Comparison of ENCODE assay signal across 19 cellular contexts in the genomic region with DNA sequence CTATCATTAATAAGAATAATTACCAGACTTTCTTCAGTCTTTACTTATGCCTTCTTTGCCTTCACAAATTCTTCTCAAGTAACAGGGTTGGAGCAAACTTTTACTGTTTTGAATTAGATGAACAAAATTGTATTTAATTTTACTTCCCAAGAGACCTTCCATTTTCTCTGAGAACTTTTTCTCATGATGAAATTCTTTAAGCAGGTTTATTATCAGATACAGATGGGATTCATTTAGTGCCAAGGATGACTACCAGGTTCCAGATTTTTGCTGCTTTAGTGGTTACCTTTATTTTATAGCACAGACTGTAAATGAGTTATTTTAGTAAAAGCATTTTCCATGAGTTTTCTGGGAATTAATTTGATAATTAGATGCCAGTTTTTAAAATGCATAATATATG.
DNase-seq lines count a peak whose midpoint lies in the region; ATAC-seq and TF ChIP-seq lines count a peak whose summit lies in the region.
"Had no signal": no experiment of that assay in that cellular context is flagged by ENCODE, and none has a peak within 500 bp of the region (broad histone marks: within the 10 kb centered on the region; RNA-seq: fewer than 3 reads in every experiment).

No MANE protein-coding gene starts in this region.

- H4K20me1 ChIP-seq in GM23248 (ENCODE audit: insufficient read depth) = no peaks in the 10 kb centered on the region
- no peaks in the 10 kb centered on the region for H4K20me1 ChIP-seq in MM.1S (ENCODE audit: insufficient read depth, low read length)
- H4K20me1 ChIP-seq: BLaER1 had no signal

- H3K9me2 ChIP-seq in GM23248 (ENCODE audit: insufficient read depth) = no peaks in the 10 kb centered on the region
- no peaks in the 10 kb centered on the region for H3K9me2 ChIP-seq in MM.1S (replicated peaks; ENCODE audit: insufficient read depth, low read length)

- no peak overlapping the region for H2AFZ ChIP-seq in GM23248
- H2AFZ ChIP-seq in MM.1S (ENCODE audit: low read length) = no peak overlapping the region

- H3K9me3 ChIP-seq in GM23248 (ENCODE audit: low read depth) (no peaks in the 10 kb centered on the region), adipocyte (ENCODE audit: control insufficient read depth, low read length) (no peaks in the 10 kb centered on the region), MM.1S (replicated peaks; ENCODE audit: insufficient read depth, low read length) (no peaks in the 10 kb centered on the region)
- H3K9me3 ChIP-seq: BLaER1 had no signal

- H3K79me2 ChIP-seq in GM23248 (ENCODE audit: insufficient read depth) (0 out of 2 replicates have a peak, but pooled peaks cover 4% of the 10 kb centered on the region), MM.1S (ENCODE audit: low read length) (no peaks in the 10 kb centered on the region)

- peak; percentile 64 for DNase-seq in GM23248
- DNase-seq in RPMI7951 (ENCODE audit: low read depth) = peak; percentile 22
- DNase-seq in adipocyte (ENCODE audit: low read depth) = peak; percentile 52
- DNase-seq in fibroblast of peridontal ligament (ENCODE audit: extremely low read depth) = peak; percentile 82
- DNase-seq in MM.1S = no peak
- no peak for DNase-seq in stimulated activated CD4-positive, alpha-beta T cell treated with anti-CD3 and anti-CD28 coated beads, Interleukin-4, amount 100 ng/mL, for 4 hours
- DNase-seq: ACHN; Calu3; CD4-positive, alpha-beta memory T cell; DND-41; GOT3; H7 had no signal

- H3K4me3 ChIP-seq in GM23248 (no peak overlapping the region), adipocyte (ENCODE audit: low read length) (no peak overlapping the region), MM.1S (ENCODE audit: low read length) (no peak overlapping the region)
- H3K4me3 ChIP-seq: BLaER1, GM12878, K562 had no signal

- no peaks in the 10 kb centered on the region for H3K27me3 ChIP-seq in GM23248 (replicated peaks; ENCODE audit: insufficient read depth)
- H3K27me3 ChIP-seq in adipocyte (replicated peaks; ENCODE audit: control insufficient read depth, insufficient read depth, low read length) = no peaks in the 10 kb centered on the region
- H3K27me3 ChIP-seq in MM.1S (replicated peaks; ENCODE audit: insufficient read depth, low read length) = no peaks in the 10 kb centered on the region
- H3K27me3 ChIP-seq: BLaER1 had no signal

- no peak overlapping the region for H3K4me2 ChIP-seq in GM23248 (ENCODE audit: unreplicated experiment)
- H3K4me2 ChIP-seq in MM.1S (ENCODE audit: low read depth, low read length) = no peak overlapping the region
- H3K4me2 ChIP-seq: BLaER1 had no signal

- TF ChIP-seq CTCF in MM.1S (IDR thresholded peaks at IDR 0.05; ENCODE audit: low read length) = no peak

- H3K4me1 ChIP-seq in GM23248 (ENCODE audit: insufficient read depth) (peaks cover 51% of the 10 kb centered on the region), adipocyte (ENCODE audit: control insufficient read depth, insufficient read depth, low read length) (peaks cover 10% of the 10 kb centered on the region), MM.1S (ENCODE audit: low read length) (no peaks in the 10 kb centered on the region)
- H3K4me1 ChIP-seq: BLaER1 had no signal

- no peak overlapping the region for H3K9ac ChIP-seq in GM23248
- no peak overlapping the region for H3K9ac ChIP-seq in adipocyte (ENCODE audit: low read length)
- no peak overlapping the region for H3K9ac ChIP-seq in MM.1S (ENCODE audit: low read length)
- H3K9ac ChIP-seq: BLaER1 had no signal

- H3K27ac ChIP-seq in GM23248 (peak overlapping the region; percentile 22; the same call in 1 of the 2 replicates), MM.1S (ENCODE audit: low read length) (no peak overlapping the region)
- H3K27ac ChIP-seq: BLaER1, HL-60 had no signal

- peaks cover 10% of the 10 kb centered on the region; the same call in 1 of the 2 replicates for H3F3A ChIP-seq in GM23248 (ENCODE audit: insufficient read depth)
- H3F3A ChIP-seq in MM.1S (ENCODE audit: insufficient read depth, low read length) = no peaks in the 10 kb centered on the region

- H3K36me3 ChIP-seq in GM23248 (ENCODE audit: low read depth) = no peaks in the 10 kb centered on the region
- H3K36me3 ChIP-seq in adipocyte (ENCODE audit: control insufficient read depth, insufficient read depth, low read length, severe bottlenecking) = no peaks in the 10 kb centered on the region
- no peaks in the 10 kb centered on the region for H3K36me3 ChIP-seq in MM.1S (replicated peaks; ENCODE audit: insufficient read depth, low read length)
- H3K36me3 ChIP-seq: BLaER1 had no signal

- in situ Hi-C loops in GM23248 (cut with MboI) = no loop called here

- ATAC-seq in GM18870 (IDR thresholded peaks at IDR 0.05; ENCODE audit: unreplicated experiment) (no peak), HG03520 (IDR thresholded peaks at IDR 0.05; ENCODE audit: unreplicated experiment) (no peak)
- ATAC-seq: GM12878, HCT116, K562 had no signal

Comparison
In these comparisons a context has a peak if more than half of its experiments do, and no peak if none do; other contexts are left out.
1. DNase-seq: peak in GM23248 (single experiment), RPMI7951 (single experiment), adipocyte (single experiment) and fibroblast of peridontal ligament (single experiment); none in MM.1S (single experiment) and stimulated activated CD4-positive, alpha-beta T cell treated with anti-CD3 and anti-CD28 coated beads, Interleukin-4, amount 100 ng/mL, for 4 hours (0 of 2).